ENCODE assay signal across 10 cellular contexts in the genomic region with DNA sequence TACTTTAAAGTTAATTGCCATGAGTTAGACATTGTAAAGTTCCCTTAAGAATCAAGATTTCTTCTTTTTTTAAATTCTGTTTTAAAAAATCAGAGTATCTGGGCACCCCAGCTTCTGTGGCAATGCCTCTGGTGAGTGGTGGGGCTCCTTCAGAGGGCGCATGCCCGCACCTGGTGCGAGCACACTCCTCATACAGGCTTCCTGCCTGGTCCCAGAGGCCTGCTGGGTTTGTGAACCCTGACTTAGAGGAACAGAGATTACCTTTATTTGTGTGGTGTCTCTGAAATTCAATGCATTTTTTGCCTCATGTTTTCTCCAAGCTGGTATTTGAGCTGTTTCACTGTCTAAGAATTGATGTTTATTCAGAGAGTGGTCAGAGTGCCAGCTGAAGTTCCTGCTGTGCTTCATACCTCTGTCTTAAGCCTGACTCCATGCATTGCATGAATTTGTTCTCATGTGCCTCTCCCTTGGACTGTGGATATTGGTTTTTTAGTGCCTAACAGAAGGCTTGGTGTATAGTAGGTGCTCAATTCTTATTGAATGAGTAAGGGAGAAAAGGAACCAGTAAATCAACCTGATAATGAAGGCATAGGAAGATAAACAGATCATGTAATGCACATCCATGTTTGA. TPM values are rescaled to one million over a fixed set of nuclear protein-coding genes. Genes with fewer than 3 reads are reported as not detected.
DNase-seq lines count a peak whose midpoint lies in the region; ATAC-seq, FAIRE-seq and TF ChIP-seq lines count a peak whose summit lies in the region.
"Had no signal": no experiment of that assay in that cellular context is flagged by ENCODE, and none has a peak within 500 bp of the region (broad histone marks: within the 10 kb centered on the region; RNA-seq: fewer than 3 reads in every experiment).

No MANE protein-coding gene starts in this region.

- H3K36me3 ChIP-seq in GM23248 (ENCODE audit: low read depth): no peaks in the 10 kb centered on the region
- H3K36me3 ChIP-seq in IMR-90 (ENCODE audit: control insufficient read depth, insufficient read depth, low read length): no peaks in the 10 kb centered on the region
- H3K36me3 ChIP-seq in keratinocyte (ENCODE audit: control insufficient read depth in 2 of 2, extremely low read depth in 1 of 2, insufficient read depth in 2 of 2, low read length in 2 of 2): no peaks in the 10 kb centered on the region
- no peaks in the 10 kb centered on the region for H3K36me3 ChIP-seq in WERI-Rb-1

- peaks cover 2 to 17% of the 10 kb centered on the region in 2 experiments; a peak in 3 of 4 replicates for H3K79me1 ChIP-seq in IMR-90 (ENCODE audit: low read depth in 1 of 2, low read length in 2 of 2)

- intact Hi-C loops in IMR-90 (cut with micrococcal nuclease): no loop called here

- no peak overlapping the region for H2BK15ac ChIP-seq in IMR-90 (ENCODE audit: low read depth, low read length)

- H3K9ac ChIP-seq in GM23248 (no peak overlapping the region), IMR-90 (ENCODE audit: low read depth, low read length) (no peak overlapping the region), keratinocyte (ENCODE audit: control insufficient read depth, extremely low read depth, insufficient read depth, low read length) (no peak overlapping the region)

- no peaks in the 10 kb centered on the region for H3K36me3 Mint-ChIP-seq in stimulated activated effector memory CD8-positive, alpha-beta T cell treated with anti-CD3 and anti-CD28 coated beads, Interleukin-12 subunit alpha, Interleukin-12 subunit beta, amount 100 ng/mL, for 72 hours
- H3K36me3 Mint-ChIP-seq: activated naive CD4-positive, alpha-beta T cell treated with anti-CD3 and anti-CD28 coated beads, Interleukin-2, amount 50 U/mL, for 72 hours had no signal

- peak overlapping the region; percentile 10 for H3K4me2 ChIP-seq in GM23248 (ENCODE audit: unreplicated experiment)
- peak overlapping the region; percentile 54; the same call in 1 of the 2 replicates for H3K4me2 ChIP-seq in IMR-90 (ENCODE audit: low read depth, low read length)
- no peak overlapping the region for H3K4me2 ChIP-seq in keratinocyte (ENCODE audit: control insufficient read depth, extremely low read depth, insufficient read depth, low read depth, low read length)

- no peak overlapping the region for H2AK5ac ChIP-seq in IMR-90 (ENCODE audit: low read depth, low read length)

- no peak for TF ChIP-seq RAD21 in IMR-90 (IDR thresholded peaks at IDR 0.05; ENCODE audit: low read length)

- dilution Hi-C loops in IMR-90 (cut with HindIII; ENCODE audit: low sequenced_read_pairs, unreplicated experiment): no loop called here
- dilution Hi-C loops in keratinocyte (cut with MboI; ENCODE audit: extremely low pct_ligation_motif_present, low sequenced_read_pairs): no loop called here

- no peaks in the 10 kb centered on the region for H3K9me3 Mint-ChIP-seq in stimulated activated effector memory CD8-positive, alpha-beta T cell treated with anti-CD3 and anti-CD28 coated beads, Interleukin-12 subunit alpha, Interleukin-12 subunit beta, amount 100 ng/mL, for 72 hours
- H3K9me3 Mint-ChIP-seq: activated naive CD4-positive, alpha-beta T cell treated with anti-CD3 and anti-CD28 coated beads, Interleukin-2, amount 50 U/mL, for 72 hours; T-helper 2 cell treated with Interferon-gamma antibody and Interleukin-4, amounts not matched to agents 5 μg/mL and 100 μg/mL, for 36 hours had no signal

- H3K27me3 ChIP-seq in GM23248 (replicated peaks; ENCODE audit: insufficient read depth) (no peaks in the 10 kb centered on the region), IMR-90 (ENCODE audit: control insufficient read depth, insufficient read depth, low read length) (no peaks in the 10 kb centered on the region), keratinocyte (ENCODE audit: control insufficient read depth, extremely low read depth, insufficient read depth, low read length) (no peaks in the 10 kb centered on the region), WERI-Rb-1 (ENCODE audit: insufficient read depth, low read depth, severe bottlenecking) (no peaks in the 10 kb centered on the region)

- H3K27ac Mint-ChIP-seq in stimulated activated effector memory CD8-positive, alpha-beta T cell treated with anti-CD3 and anti-CD28 coated beads, Interleukin-12 subunit alpha, Interleukin-12 subunit beta, amount 100 ng/mL, for 72 hours: no peak overlapping the region
- H3K27ac Mint-ChIP-seq: activated naive CD4-positive, alpha-beta T cell treated with anti-CD3 and anti-CD28 coated beads, Interleukin-2, amount 50 U/mL, for 72 hours; T-helper 2 cell treated with Interferon-gamma antibody and Interleukin-4, amounts not matched to agents 5 μg/mL and 100 μg/mL, for 36 hours had no signal

- no peak overlapping the region for H4K91ac ChIP-seq in IMR-90 (ENCODE audit: insufficient read depth, low read depth, low read length)

- FAIRE-seq in keratinocyte (lab: Jason Lieb, UNC): peak; percentile 36

- peaks cover 4% of the 10 kb centered on the region; the same call in 1 of the 2 replicates for H3F3A ChIP-seq in GM23248 (ENCODE audit: insufficient read depth)

- peaks cover 23% of the 10 kb centered on the region for H3K4me1 Mint-ChIP-seq in stimulated activated effector memory CD8-positive, alpha-beta T cell treated with anti-CD3 and anti-CD28 coated beads, Interleukin-12 subunit alpha, Interleukin-12 subunit beta, amount 100 ng/mL, for 72 hours

- peak overlapping the region; percentile 39; the same call in 1 of the 2 replicates for H2BK20ac ChIP-seq in IMR-90 (ENCODE audit: low read depth, low read length)

- H3K79me2 ChIP-seq in GM23248 (ENCODE audit: insufficient read depth) (peaks cover 73% of the 10 kb centered on the region), keratinocyte (ENCODE audit: control insufficient read depth, insufficient read depth, low read length) (peaks cover 20% of the 10 kb centered on the region)

- peaks cover 14% of the 10 kb centered on the region for H3K4me1 ChIP-seq in GM23248 (ENCODE audit: insufficient read depth)
- peaks cover 8% of the 10 kb centered on the region for H3K4me1 ChIP-seq in IMR-90 (ENCODE audit: control insufficient read depth, insufficient read depth, low read length)
- H3K4me1 ChIP-seq in keratinocyte (ENCODE audit: control insufficient read depth, extremely low read depth, insufficient read depth, low read length): peaks cover 10% of the 10 kb centered on the region

- H3K27ac ChIP-seq in GM23248 (no peak overlapping the region), IMR-90 (ENCODE audit: insufficient read depth, low read length) (peak overlapping the region; percentile 60; the same call in 1 of the 2 replicates), keratinocyte (ENCODE audit: control insufficient read depth, insufficient read depth, low read length) (no peak overlapping the region), WERI-Rb-1 (no peak overlapping the region)

- in situ Hi-C loops in GM23248 (cut with MboI): no loop called here
- in situ Hi-C loops in IMR-90 (cut with MboI; ENCODE audit: low sequenced_read_pairs): no loop called here

- WGBS in GM23248 (ENCODE audit: low coverage in 1 of 2, low lambda C conversion rate in 2 of 2, missing lambda C conversion rate in 2 of 2), 2 experiments: 96 to 98% methylated on average over 3 of the region's 3 CpGs
- no CpG with 5 or more reads among the region's 3 CpGs for WGBS in IMR-90 (ENCODE audit: extremely low coverage in 2 of 2, insufficient read length in 1 of 2), 2 experiments

- no peak overlapping the region; the same call in none of the 2 replicates for H3K23ac ChIP-seq in IMR-90 (ENCODE audit: low read depth, low read length)

- POLR2A ChIA-PET in GM10248 (lab: Yijun Ruan, JAX): no interaction called here
- POLR2A ChIA-PET in IMR-90 (lab: Charles Lee; ENCODE audit: unreplicated experiment): no interaction called here

- peak overlapping the region; percentile 28; the same call in 1 of the 2 replicates for H2BK120ac ChIP-seq in IMR-90 (ENCODE audit: low read depth, low read length)

- H3K18ac ChIP-seq in IMR-90 (ENCODE audit: low read depth, low read length): peak overlapping the region; percentile 41

- no peak overlapping the region for H4K8ac ChIP-seq in IMR-90 (ENCODE audit: low read depth in 2 of 2, low read length in 2 of 2)

- no peaks in the 10 kb centered on the region for H3K9me2 ChIP-seq in GM23248 (ENCODE audit: insufficient read depth)

- H4K20me1 ChIP-seq in GM23248 (ENCODE audit: insufficient read depth) (no peaks in the 10 kb centered on the region), IMR-90 (ENCODE audit: insufficient read depth, low read length) (no peaks in the 10 kb centered on the region; the same call in 1 of the 2 replicates), keratinocyte (ENCODE audit: control insufficient read depth, extremely low read depth, insufficient read depth, low read length) (no peaks in the 10 kb centered on the region)

- CTCF ChIA-PET in GM10248 (lab: Yijun Ruan, JAX): interaction anchor here (0.8 to 1.2 kb wide), 4 partner anchors 9 to 171 kb away, joined by 3 to 6 read pairs (median 3); no protein-coding TSS in a partner anchor
- CTCF ChIA-PET in IMR-90 (lab: Yijun Ruan, JAX): no interaction called here

- H2AFZ ChIP-seq in GM23248: no peak overlapping the region
- no peak overlapping the region for H2AFZ ChIP-seq in IMR-90 (replicated peaks; ENCODE audit: low read length, poor library complexity)
- H2AFZ ChIP-seq in keratinocyte (ENCODE audit: control insufficient read depth, low read length): no peak overlapping the region

- H3K56ac ChIP-seq in IMR-90 (ENCODE audit: extremely low read depth, insufficient read depth, low read length): no peak overlapping the region; the same call in 1 of the 2 replicates

- peak; percentile 90 for ATAC-seq in IMR-90 (ENCODE audit: low read depth)
- ATAC-seq in stimulated activated effector memory CD8-positive, alpha-beta T cell treated with anti-CD3 and anti-CD28 coated beads, Interleukin-12 subunit alpha, Interleukin-12 subunit beta, amount 100 ng/mL, for 72 hours: no peak
- ATAC-seq: activated naive CD4-positive, alpha-beta T cell treated with anti-CD3 and anti-CD28 coated beads, Interleukin-2, amount 50 U/mL, for 72 hours had no signal

- no peak for TF ChIP-seq POLR2A in IMR-90 (IDR thresholded peaks at IDR 0.05; ENCODE audit: low read depth, low read length)

- DNase-seq in GM10248 (ENCODE audit: extremely low spot score): peak; percentile 28
- peak; percentile 47 for DNase-seq in GM23248
- peak; percentile 34 for DNase-seq in IMR-90
- DNase-seq in keratinocyte (ENCODE audit: low read depth, low spot score): no peak
- DNase-seq in C1 segment of cervical spinal cord (lab: John Stamatoyannopoulos, UW): no peak
- no peak for DNase-seq in NCI-H526 treated with DMSO at 0.1 percent for 48 hours (lab: John Stamatoyannopoulos, UW)
- DNase-seq in WERI-Rb-1: no peak
- DNase-seq in stimulated activated effector memory CD8-positive, alpha-beta T cell treated with anti-CD3 and anti-CD28 coated beads, Interleukin-12 subunit alpha, Interleukin-12 subunit beta, amount 100 ng/mL, for 72 hours (ENCODE audit: low spot score in 2 of 2): no peak

- H3K4ac ChIP-seq in IMR-90 (ENCODE audit: low read depth, low read length): peak overlapping the region; percentile 43

- H3K9me3 ChIP-seq in GM23248 (ENCODE audit: low read depth) (no peaks in the 10 kb centered on the region), IMR-90 (ENCODE audit: control insufficient read depth, insufficient read depth, low read length) (no peaks in the 10 kb centered on the region), keratinocyte (ENCODE audit: control insufficient read depth, low read depth, low read length) (no peaks in the 10 kb centered on the region), WERI-Rb-1 (ENCODE audit: severe bottlenecking) (no peaks in the 10 kb centered on the region)

- H2BK5ac ChIP-seq in IMR-90 (ENCODE audit: low read depth, low read length, poor library complexity, severe bottlenecking): peak overlapping the region; percentile 25

- BruUV-seq in IMR-90 (replicated peaks; lab: Mats Ljungman, UMichigan): no TSS peak

- TF ChIP-seq CTCF in GM10248 (IDR thresholded peaks at IDR 0.05; ENCODE audit: control extremely low read depth, extremely low read depth, low read depth, missing control alignments) (no peak), IMR-90 (conservative IDR thresholded peaks at IDR 0.05; ENCODE audit: low read depth, low read length) (no peak), keratinocyte (optimal IDR thresholded peaks at IDR 0.05 in 1 of 3, IDR thresholded peaks at IDR 0.05 in 1 of 3, conservative IDR thresholded peaks at IDR 0.05 in 1 of 3; ENCODE audit: extremely low read depth in 1 of 3, insufficient read depth in 2 of 3, low read length in 3 of 3) (no peak), WERI-Rb-1 (IDR thresholded peaks at IDR 0.05; ENCODE audit: low read depth, low read length) (no peak)

- no peak overlapping the region for H3K4me3 Mint-ChIP-seq in stimulated activated effector memory CD8-positive, alpha-beta T cell treated with anti-CD3 and anti-CD28 coated beads, Interleukin-12 subunit alpha, Interleukin-12 subunit beta, amount 100 ng/mL, for 72 hours
- H3K4me3 Mint-ChIP-seq: T-helper 2 cell treated with Interferon-gamma antibody and Interleukin-4, amounts not matched to agents 5 μg/mL and 100 μg/mL, for 36 hours had no signal

- no peak overlapping the region for H4K5ac ChIP-seq in IMR-90 (ENCODE audit: low read depth, low read length)

- H3K4me3 ChIP-seq in GM23248 (no peak overlapping the region), IMR-90 (ENCODE audit: insufficient read depth, low read depth, low read length) (no peak overlapping the region), keratinocyte (ENCODE audit: control insufficient read depth in 2 of 3, extremely low read depth in 1 of 3, insufficient read depth in 2 of 3, low read depth in 1 of 3, low read length in 3 of 3) (no peak overlapping the region), WERI-Rb-1 (ENCODE audit: low read depth, low read length) (no peak overlapping the region)

- 0 out of 2 replicates have a peak overlapping the region, but pooled peaks have one; percentile 50 for H3K14ac ChIP-seq in IMR-90 (replicated peaks; ENCODE audit: low read depth, low read length)

- no peak overlapping the region for H2AK9ac ChIP-seq in IMR-90 (replicated peaks; ENCODE audit: low read depth, low read length, poor library complexity)

- peaks cover 8% of the 10 kb centered on the region; the same call in 1 of the 2 replicates for H3K9me1 ChIP-seq in IMR-90 (ENCODE audit: insufficient read depth, low read length)
- H3K9me1 ChIP-seq in keratinocyte (ENCODE audit: control insufficient read depth, extremely low read depth, insufficient read depth, low read length): no peaks in the 10 kb centered on the region

RNA-seq across cellular contexts. Expression of a gene that starts 28.9 kb away (rescaled TPM):
- 6.8 and 9.4 TPM in 2 replicates for total RNA-seq in GM23248 (2014; rRNA removed; shearing (Covaris generic))
- polyA plus RNA-seq in GM23248 (2016; fragmentation: Nextera tagmentation; extraction: Ambion mirVana) (0.99 and 1.1 TPM in 2 replicates), IMR-90 (2012; rRNA removed) (3.3 and 4.2 TPM in 2 replicates), keratinocyte (5.8 to 10.0 TPM (median 8.4 TPM) in 3 replicates)
- 3.6 TPM in 2 replicates for total RNA-seq in IMR-90 (2012; rRNA removed)
- polyA plus RNA-seq in IMR-90 (2012; cell fraction: cytosol; rRNA removed): 2.4 and 2.7 TPM in 2 replicates
- polyA plus RNA-seq in IMR-90 (2012; cell fraction: nucleus; rRNA removed; ENCODE audit: low replicate concordance): 4.7 and 4.8 TPM in 2 replicates
- polyA plus RNA-seq in keratinocyte (2011; ENCODE audit: low read depth): 2.9 TPM
- 5.0 and 6.7 TPM in 2 replicates for polyA plus RNA-seq in keratinocyte (2011; cell fraction: cytosol; rRNA removed)
- polyA plus RNA-seq in keratinocyte (2011; cell fraction: nucleus; rRNA removed): 12.7 and 13.5 TPM in 2 replicates
- polyA plus RNA-seq in keratinocyte (2012; ENCODE audit: low replicate concordance): 5.5 and 7.3 TPM in 2 replicates
- 12.4 to 21.3 TPM (median 15.6 TPM) in 3 replicates for polyA minus RNA-seq in keratinocyte
- 7.3 TPM for polyA minus RNA-seq in keratinocyte (2011; cell fraction: cytosol; rRNA and poly(A)+ RNA removed)
- polyA minus RNA-seq in keratinocyte (2011; cell fraction: nucleus; rRNA and poly(A)+ RNA removed): 13.6 and 34.7 TPM in 2 replicates

Comparison
In these comparisons a context has a peak if more than half of its experiments do, and no peak if none do; other contexts are left out.
1. DNase-seq: peak in GM10248 (single experiment), GM23248 (single experiment) and IMR-90 (single experiment); none in keratinocyte (single experiment), C1 segment of cervical spinal cord (0 of 14), NCI-H526 treated with DMSO at 0.1 percent for 48 hours (single experiment), WERI-Rb-1 (single experiment) and stimulated activated effector memory CD8-positive, alpha-beta T cell treated with anti-CD3 and anti-CD28 coated beads, Interleukin-12 subunit alpha, Interleukin-12 subunit beta, amount 100 ng/mL, for 72 hours (0 of 2).